ENCODE assay signal across 1 cellular context in genomic region chr19:6717441-6717971, GRCh38.
TF ChIP-seq lines count a peak whose summit lies in the region.

No MANE protein-coding gene starts in this region.

TF ChIP-seq in endothelial cell of umbilical vein, 7 proteins besides CTCF, POLR2A, EP300 and RAD21:
- TF ChIP-seq MAX (IDR thresholded peaks at IDR 0.05; ENCODE audit: insufficient read depth, insufficient read length) (no peak), POLR2AphosphoS5 (IDR thresholded peaks at IDR 0.05; ENCODE audit: insufficient read depth, low read depth, low read length) (no peak), MYC (IDR thresholded peaks at IDR 0.05; ENCODE audit: low read depth, low read length) (no peak), JUN (IDR thresholded peaks at IDR 0.05; ENCODE audit: borderline replicate concordance, insufficient read depth, insufficient read length, low read depth) (no peak), FOS (IDR thresholded peaks at IDR 0.05; ENCODE audit: borderline replicate concordance, insufficient read depth, low read length) (no peak), GATA2 (IDR thresholded peaks at IDR 0.05; ENCODE audit: insufficient read depth, insufficient read length, low read depth, low read length) (no peak), EZH2 (IDR thresholded peaks at IDR 0.05; ENCODE audit: borderline replicate concordance, low read depth, low read length, severe bottlenecking) (no peak)
